In genomic region chr16:10868562-10869469, GRCh38 we compare ENCODE assay signal across 8 cellular contexts. TPM values are rescaled to one million over a fixed set of nuclear protein-coding genes. Genes with fewer than 3 reads are reported as not detected.
DNase-seq lines count a peak whose midpoint lies in the region; ATAC-seq, FAIRE-seq and TF ChIP-seq lines count a peak whose summit lies in the region.

No MANE protein-coding gene starts in this region.

- H2BK5ac ChIP-seq in trophoblast cell (ENCODE audit: low read depth, low read length, poor library complexity) = no peak overlapping the region

- H3K27me3 ChIP-seq in SU-DHL-6 (ENCODE audit: low read length) = no peaks in the 10 kb centered on the region
- no peaks in the 10 kb centered on the region for H3K27me3 ChIP-seq in trophoblast cell (ENCODE audit: insufficient read depth, low read length)

- no CpG with 5 or more reads among the region's 14 CpGs for WGBS in trophoblast cell (ENCODE audit: extremely low coverage, insufficient coverage, insufficient read length)

- peak; percentile 76 for FAIRE-seq in GM12892 (lab: Jason Lieb, UNC)

- H3K18ac ChIP-seq in trophoblast cell (ENCODE audit: low read length) = no peak overlapping the region

- TF ChIP-seq CTCF in SU-DHL-6 (IDR thresholded peaks at IDR 0.05; ENCODE audit: insufficient read depth, low read length, poor library complexity, severe bottlenecking) = no peak

- no peak overlapping the region for H4K12ac ChIP-seq in trophoblast cell (ENCODE audit: low read depth, low read length)

- no peak overlapping the region for H2BK12ac ChIP-seq in trophoblast cell (ENCODE audit: low read length)

- H4K8ac ChIP-seq in trophoblast cell (ENCODE audit: low read depth, low read length) = no peak overlapping the region

- H3K23ac ChIP-seq in trophoblast cell (ENCODE audit: low read length) = no peak overlapping the region

- H3K4me2 ChIP-seq in SU-DHL-6 (ENCODE audit: low read depth, low read length, poor library complexity, severe bottlenecking) = peak overlapping the region; percentile 51
- no peak overlapping the region for H3K4me2 ChIP-seq in trophoblast cell (ENCODE audit: low read length)

- DNase-seq in GM12892 (ENCODE audit: insufficient read length) (no peak), mesenteric fat pad (ENCODE audit: low spot score) (peak; percentile 88), NCI-H1694 (lab: John Stamatoyannopoulos, UW) (no peak), trophoblast cell (no peak), NCI-H524 treated with DMSO at 0.1 percent for 48 hours (lab: John Stamatoyannopoulos, UW) (no peak)

- H3K36me3 ChIP-seq in SU-DHL-6 (ENCODE audit: low read length) (no peaks in the 10 kb centered on the region; the same call in 1 of the 2 replicates), trophoblast cell (ENCODE audit: control insufficient read depth in 1 of 2, insufficient read depth in 2 of 2, low read length in 2 of 2) (no peaks in the 10 kb centered on the region)

- no peaks in the 10 kb centered on the region for H3K9me3 ChIP-seq in SU-DHL-6 (ENCODE audit: insufficient read depth, low read length)
- no peaks in the 10 kb centered on the region for H3K9me3 ChIP-seq in trophoblast cell (ENCODE audit: insufficient read depth, low read depth, low read length)

- no peak overlapping the region for H3K14ac ChIP-seq in trophoblast cell (ENCODE audit: low read length)

- H2BK120ac ChIP-seq in trophoblast cell (ENCODE audit: insufficient read depth, low read length, poor library complexity) = no peak overlapping the region

- peak; percentile 45 for ATAC-seq in GM21825 (IDR thresholded peaks at IDR 0.05; ENCODE audit: unreplicated experiment)
- ATAC-seq in GM18502 (IDR thresholded peaks at IDR 0.05; ENCODE audit: poor library complexity, unreplicated experiment) = no peak

- H3K79me1 ChIP-seq in trophoblast cell (ENCODE audit: low read length) = no peaks in the 10 kb centered on the region

- no peaks in the 10 kb centered on the region for H3K9me2 ChIP-seq in SU-DHL-6 (replicated peaks; ENCODE audit: insufficient read depth, low read length)

- no peak overlapping the region for H4K91ac ChIP-seq in trophoblast cell (ENCODE audit: low read depth, low read length)

- peak overlapping the region; percentile 61 for H3K27ac ChIP-seq in SU-DHL-6 (ENCODE audit: low read depth, low read length)
- H3K27ac ChIP-seq in trophoblast cell (ENCODE audit: low read depth, low read length) = no peak overlapping the region

- peak overlapping the region; percentile 28 for H2AFZ ChIP-seq in SU-DHL-6 (ENCODE audit: low read depth, low read length, severe bottlenecking)
- H2AFZ ChIP-seq in trophoblast cell (ENCODE audit: insufficient read depth, low read length, poor library complexity) = no peak overlapping the region

- H3K4me3 ChIP-seq in SU-DHL-6 (ENCODE audit: insufficient read depth, low read length, poor library complexity, severe bottlenecking) (peak overlapping the region; percentile 1), trophoblast cell (ENCODE audit: low read depth, low read length) (no peak overlapping the region)

- no peaks in the 10 kb centered on the region for H3K4me1 ChIP-seq in trophoblast cell (ENCODE audit: control insufficient read depth in 1 of 2, insufficient read depth in 2 of 2, low read length in 2 of 2)

- no peaks in the 10 kb centered on the region for H4K20me1 ChIP-seq in SU-DHL-6 (ENCODE audit: low read depth, low read length)

- H3F3A ChIP-seq in SU-DHL-6 (ENCODE audit: insufficient read depth) = peaks cover 16% of the 10 kb centered on the region; the same call in 1 of the 2 replicates

- H2AK5ac ChIP-seq in trophoblast cell (ENCODE audit: low read length) = no peak overlapping the region

- no peak for TF ChIP-seq POLR2A in GM12892 (IDR thresholded peaks at IDR 0.05; ENCODE audit: low read depth, low read length)

- H3K79me2 ChIP-seq in SU-DHL-6 (ENCODE audit: insufficient read depth, low read length) (no peaks in the 10 kb centered on the region), trophoblast cell (ENCODE audit: control insufficient read depth, insufficient read depth, low read length, poor library complexity) (no peaks in the 10 kb centered on the region)

- no peak overlapping the region for H3K4ac ChIP-seq in trophoblast cell (ENCODE audit: low read depth, low read length)

- H3K9ac ChIP-seq in SU-DHL-6 (ENCODE audit: low read length) (peak overlapping the region; percentile 31; the same call in 1 of the 2 replicates), trophoblast cell (ENCODE audit: low read length) (no peak overlapping the region)

RNA-seq across cellular contexts. Expression of gene CIITA, which starts 8.2 kb away (rescaled TPM):
- 89.5 TPM for polyA plus RNA-seq in GM12892 (2012; ENCODE audit: missing spikeins)
- 10.0 TPM for total RNA-seq in mesenteric fat pad
- polyA plus RNA-seq in trophoblast cell (2013) = 0.14 and 0.15 TPM in 2 replicates

RNA-seq across cellular contexts. Expression of gene TVP23A, which starts 50.2 kb away (rescaled TPM):
- 20.1 TPM for polyA plus RNA-seq in GM12892 (2012; ENCODE audit: missing spikeins)
- 0.45 TPM for total RNA-seq in mesenteric fat pad
- 0.26 and 0.40 TPM in 2 replicates for polyA plus RNA-seq in trophoblast cell (2013)
